Comparison of ENCODE assay signal across 1 cellular context in the genomic region with DNA sequence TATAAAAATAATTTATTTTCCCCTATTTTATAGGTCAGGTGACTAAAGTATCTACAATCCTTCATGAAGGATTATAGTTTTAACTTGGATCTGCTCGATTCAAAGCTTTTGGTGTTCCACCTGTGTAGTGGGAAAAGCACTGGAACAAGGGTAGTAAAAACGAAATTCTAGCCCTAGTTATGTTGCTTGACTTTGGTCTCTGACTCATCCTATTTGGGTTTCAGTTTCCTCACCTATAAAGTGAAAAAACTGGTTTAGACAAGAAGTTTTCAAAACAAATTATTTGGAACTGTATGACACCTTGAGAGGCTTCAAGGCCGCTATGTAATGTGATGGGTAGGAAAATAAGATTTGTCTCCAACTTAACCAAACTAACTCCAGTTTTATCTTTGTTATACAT.
TF ChIP-seq lines count a peak whose summit lies in the region.

No MANE protein-coding gene starts in this region.

TF ChIP-seq in GM12878, 131 proteins besides CTCF, POLR2A, EP300 and RAD21 (continued from another document):
- TF ChIP-seq RELA (IDR thresholded peaks at IDR 0.05; ENCODE audit: borderline replicate concordance, partially characterized antibody) (no peak), FOS (IDR thresholded peaks at IDR 0.05; ENCODE audit: borderline replicate concordance, extremely low read depth, insufficient read length) (no peak), SIN3A (IDR thresholded peaks at IDR 0.05; ENCODE audit: low read depth, low read length) (no peak), RAD51 (IDR thresholded peaks at IDR 0.05) (no peak), SMC3 (IDR thresholded peaks at IDR 0.05; ENCODE audit: borderline replicate concordance, low read length) (no peak)
- TF ChIP-seq, protein P1, sequence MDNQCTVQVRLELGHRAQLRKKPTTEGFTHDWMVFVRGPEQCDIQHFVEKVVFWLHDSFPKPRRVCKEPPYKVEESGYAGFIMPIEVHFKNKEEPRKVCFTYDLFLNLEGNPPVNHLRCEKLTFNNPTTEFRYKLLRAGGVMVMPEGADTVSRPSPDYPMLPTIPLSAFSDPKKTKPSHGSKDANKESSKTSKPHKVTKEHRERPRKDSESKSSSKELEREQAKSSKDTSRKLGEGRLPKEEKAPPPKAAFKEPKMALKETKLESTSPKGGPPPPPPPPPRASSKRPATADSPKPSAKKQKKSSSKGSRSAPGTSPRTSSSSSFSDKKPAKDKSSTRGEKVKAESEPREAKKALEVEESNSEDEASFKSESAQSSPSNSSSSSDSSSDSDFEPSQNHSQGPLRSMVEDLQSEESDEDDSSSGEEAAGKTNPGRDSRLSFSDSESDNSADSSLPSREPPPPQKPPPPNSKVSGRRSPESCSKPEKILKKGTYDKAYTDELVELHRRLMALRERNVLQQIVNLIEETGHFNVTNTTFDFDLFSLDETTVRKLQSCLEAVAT (IDR thresholded peaks at IDR 0.05) = no peak
